Comparison of ENCODE assay signal across 14 cellular contexts in genomic region chr2:47013383-47013782, GRCh38.
"Had no signal": no experiment of that assay in that cellular context is flagged by ENCODE, and none has a peak within 500 bp of the region (broad histone marks: within the 10 kb centered on the region; RNA-seq: fewer than 3 reads in every experiment).

No MANE protein-coding gene starts in this region.

- H3K27me3 ChIP-seq: foreskin keratinocyte, pancreas, SJSA1, suprapubic skin had no signal

- H3K27ac ChIP-seq: foreskin keratinocyte, pancreas, SJSA1, suprapubic skin had no signal

- H3K9me3 Mint-ChIP-seq: activated CD4-positive, alpha-beta memory T cell treated with anti-CD3 and anti-CD28 coated beads, Interleukin-2, amount 10 ng/mL, durations not matched to agents 7 days and 5 days; activated T-cell treated with anti-CD3 and anti-CD28 coated beads, Interleukin-2, amount 50 U/mL, for 72 hours had no signal

- DNase-seq: activated CD4-positive, alpha-beta memory T cell treated with anti-CD3 and anti-CD28 coated beads, Interleukin-2, amount 10 ng/mL, durations not matched to agents 7 days and 5 days; activated CD4-positive, alpha-beta T cell treated with anti-CD3 and anti-CD28 coated beads for 1 hour; activated CD8-positive, alpha-beta memory T cell treated with anti-CD3 and anti-CD28 coated beads, Interleukin-2, amount 50 U/mL, for 4 hours; activated gamma-delta T cell treated with Interleukin-2 at 50 U/mL for 16 hours; activated T-cell treated with anti-CD3 and anti-CD28 coated beads, Interleukin-2, amount 50 U/mL, for 72 hours; foreskin keratinocyte; head of caudate nucleus; mesendoderm; retina; SW 1271; T-helper 9 cell had no signal

- H3K4me3 ChIP-seq: pancreas, SJSA1, suprapubic skin had no signal

- H3K4me1 ChIP-seq: pancreas, SJSA1 had no signal

- H3K4me1 Mint-ChIP-seq: activated CD4-positive, alpha-beta memory T cell treated with anti-CD3 and anti-CD28 coated beads, Interleukin-2, amount 10 ng/mL, durations not matched to agents 7 days and 5 days had no signal

- H3K27ac Mint-ChIP-seq: activated CD4-positive, alpha-beta memory T cell treated with anti-CD3 and anti-CD28 coated beads, Interleukin-2, amount 10 ng/mL, durations not matched to agents 7 days and 5 days; activated T-cell treated with anti-CD3 and anti-CD28 coated beads, Interleukin-2, amount 50 U/mL, for 72 hours had no signal

- H3K4me3 Mint-ChIP-seq: activated CD4-positive, alpha-beta memory T cell treated with anti-CD3 and anti-CD28 coated beads, Interleukin-2, amount 10 ng/mL, durations not matched to agents 7 days and 5 days; activated T-cell treated with anti-CD3 and anti-CD28 coated beads, Interleukin-2, amount 50 U/mL, for 72 hours had no signal

- H3K27me3 Mint-ChIP-seq: activated CD4-positive, alpha-beta memory T cell treated with anti-CD3 and anti-CD28 coated beads, Interleukin-2, amount 10 ng/mL, durations not matched to agents 7 days and 5 days had no signal

- H3K9me3 ChIP-seq: pancreas, SJSA1, suprapubic skin had no signal

- ATAC-seq: activated T-cell treated with anti-CD3 and anti-CD28 coated beads, Interleukin-2, amount 50 U/mL, for 72 hours; foreskin keratinocyte; pancreas had no signal
